ENCODE assay signal across 1 cellular context in genomic region chr22:36419177-36419911, GRCh38.
TF ChIP-seq lines count a peak whose summit lies in the region.

No MANE protein-coding gene starts in this region.

TF ChIP-seq in HepG2, 621 proteins besides CTCF, POLR2A, EP300 and RAD21 (continued from another document and continues in another):
- TF ChIP-seq, protein P1, sequence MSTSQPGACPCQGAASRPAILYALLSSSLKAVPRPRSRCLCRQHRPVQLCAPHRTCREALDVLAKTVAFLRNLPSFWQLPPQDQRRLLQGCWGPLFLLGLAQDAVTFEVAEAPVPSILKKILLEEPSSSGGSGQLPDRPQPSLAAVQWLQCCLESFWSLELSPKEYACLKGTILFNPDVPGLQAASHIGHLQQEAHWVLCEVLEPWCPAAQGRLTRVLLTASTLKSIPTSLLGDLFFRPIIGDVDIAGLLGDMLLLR (CRISPR knock-in tag; IDR thresholded peaks at IDR 0.05) = no peak
- no peak for TF ChIP-seq THYN1 (CRISPR knock-in tag; IDR thresholded peaks at IDR 0.05; ENCODE audit: borderline replicate concordance, low read depth)
- TF ChIP-seq CSRNP1 (CRISPR knock-in tag; IDR thresholded peaks at IDR 0.05) = no peak
- TF ChIP-seq, protein P2, sequence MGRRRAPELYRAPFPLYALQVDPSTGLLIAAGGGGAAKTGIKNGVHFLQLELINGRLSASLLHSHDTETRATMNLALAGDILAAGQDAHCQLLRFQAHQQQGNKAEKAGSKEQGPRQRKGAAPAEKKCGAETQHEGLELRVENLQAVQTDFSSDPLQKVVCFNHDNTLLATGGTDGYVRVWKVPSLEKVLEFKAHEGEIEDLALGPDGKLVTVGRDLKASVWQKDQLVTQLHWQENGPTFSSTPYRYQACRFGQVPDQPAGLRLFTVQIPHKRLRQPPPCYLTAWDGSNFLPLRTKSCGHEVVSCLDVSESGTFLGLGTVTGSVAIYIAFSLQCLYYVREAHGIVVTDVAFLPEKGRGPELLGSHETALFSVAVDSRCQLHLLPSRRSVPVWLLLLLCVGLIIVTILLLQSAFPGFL (CRISPR knock-in tag; IDR thresholded peaks at IDR 0.05) = no peak
- no peak for TF ChIP-seq NFE2L2 (IDR thresholded peaks at IDR 0.05; ENCODE audit: low read length)
- no peak for TF ChIP-seq SATB2 (CRISPR knock-in tag; IDR thresholded peaks at IDR 0.05)
- TF ChIP-seq, protein P3, sequence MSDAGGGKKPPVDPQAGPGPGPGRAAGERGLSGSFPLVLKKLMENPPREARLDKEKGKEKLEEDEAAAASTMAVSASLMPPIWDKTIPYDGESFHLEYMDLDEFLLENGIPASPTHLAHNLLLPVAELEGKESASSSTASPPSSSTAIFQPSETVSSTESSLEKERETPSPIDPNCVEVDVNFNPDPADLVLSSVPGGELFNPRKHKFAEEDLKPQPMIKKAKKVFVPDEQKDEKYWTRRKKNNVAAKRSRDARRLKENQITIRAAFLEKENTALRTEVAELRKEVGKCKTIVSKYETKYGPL (CRISPR knock-in tag; IDR thresholded peaks at IDR 0.05) = 0 out of 2 replicates have a peak, but pooled peaks have one; percentile 24
- TF ChIP-seq ZFP36 (IDR thresholded peaks at IDR 0.05; ENCODE audit: borderline replicate concordance, low read depth, low read length, partially characterized antibody) = no peak
- no peak for TF ChIP-seq HOXA7 (CRISPR knock-in tag; IDR thresholded peaks at IDR 0.05)
- TF ChIP-seq JUND (CRISPR knock-in tag; IDR thresholded peaks at IDR 0.05) = peak; percentile 54; the same call in 1 of the 2 replicates
- peak; percentile 90 for TF ChIP-seq SOX13 (IDR thresholded peaks at IDR 0.05)
- TF ChIP-seq SOX13 (CRISPR knock-in tag; conservative IDR thresholded peaks at IDR 0.05 in 1 of 2, IDR thresholded peaks at IDR 0.05 in 1 of 2) = peak in 1 of 2 experiments; percentile 97; a peak in 2 of 4 replicates
- peak; percentile 55 for TF ChIP-seq ZFX (CRISPR knock-in tag; IDR thresholded peaks at IDR 0.05; ENCODE audit: low read depth)
- TF ChIP-seq, protein P4, sequence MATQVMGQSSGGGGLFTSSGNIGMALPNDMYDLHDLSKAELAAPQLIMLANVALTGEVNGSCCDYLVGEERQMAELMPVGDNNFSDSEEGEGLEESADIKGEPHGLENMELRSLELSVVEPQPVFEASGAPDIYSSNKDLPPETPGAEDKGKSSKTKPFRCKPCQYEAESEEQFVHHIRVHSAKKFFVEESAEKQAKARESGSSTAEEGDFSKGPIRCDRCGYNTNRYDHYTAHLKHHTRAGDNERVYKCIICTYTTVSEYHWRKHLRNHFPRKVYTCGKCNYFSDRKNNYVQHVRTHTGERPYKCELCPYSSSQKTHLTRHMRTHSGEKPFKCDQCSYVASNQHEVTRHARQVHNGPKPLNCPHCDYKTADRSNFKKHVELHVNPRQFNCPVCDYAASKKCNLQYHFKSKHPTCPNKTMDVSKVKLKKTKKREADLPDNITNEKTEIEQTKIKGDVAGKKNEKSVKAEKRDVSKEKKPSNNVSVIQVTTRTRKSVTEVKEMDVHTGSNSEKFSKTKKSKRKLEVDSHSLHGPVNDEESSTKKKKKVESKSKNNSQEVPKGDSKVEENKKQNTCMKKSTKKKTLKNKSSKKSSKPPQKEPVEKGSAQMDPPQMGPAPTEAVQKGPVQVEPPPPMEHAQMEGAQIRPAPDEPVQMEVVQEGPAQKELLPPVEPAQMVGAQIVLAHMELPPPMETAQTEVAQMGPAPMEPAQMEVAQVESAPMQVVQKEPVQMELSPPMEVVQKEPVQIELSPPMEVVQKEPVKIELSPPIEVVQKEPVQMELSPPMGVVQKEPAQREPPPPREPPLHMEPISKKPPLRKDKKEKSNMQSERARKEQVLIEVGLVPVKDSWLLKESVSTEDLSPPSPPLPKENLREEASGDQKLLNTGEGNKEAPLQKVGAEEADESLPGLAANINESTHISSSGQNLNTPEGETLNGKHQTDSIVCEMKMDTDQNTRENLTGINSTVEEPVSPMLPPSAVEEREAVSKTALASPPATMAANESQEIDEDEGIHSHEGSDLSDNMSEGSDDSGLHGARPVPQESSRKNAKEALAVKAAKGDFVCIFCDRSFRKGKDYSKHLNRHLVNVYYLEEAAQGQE (IDR thresholded peaks at IDR 0.05; ENCODE audit: borderline replicate concordance in 1 of 2, low read depth in 1 of 2, low read length in 2 of 2) = peak in 1 of 2 experiments; percentile 54; a peak in 1 of 4 replicates
- TF ChIP-seq RCOR2 (CRISPR knock-in tag; IDR thresholded peaks at IDR 0.05) = peak; percentile 95
- TF ChIP-seq, protein P5, sequence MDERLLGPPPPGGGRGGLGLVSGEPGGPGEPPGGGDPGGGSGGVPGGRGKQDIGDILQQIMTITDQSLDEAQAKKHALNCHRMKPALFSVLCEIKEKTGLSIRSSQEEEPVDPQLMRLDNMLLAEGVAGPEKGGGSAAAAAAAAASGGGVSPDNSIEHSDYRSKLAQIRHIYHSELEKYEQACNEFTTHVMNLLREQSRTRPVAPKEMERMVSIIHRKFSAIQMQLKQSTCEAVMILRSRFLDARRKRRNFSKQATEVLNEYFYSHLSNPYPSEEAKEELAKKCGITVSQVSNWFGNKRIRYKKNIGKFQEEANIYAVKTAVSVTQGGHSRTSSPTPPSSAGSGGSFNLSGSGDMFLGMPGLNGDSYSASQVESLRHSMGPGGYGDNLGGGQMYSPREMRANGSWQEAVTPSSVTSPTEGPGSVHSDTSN (CRISPR knock-in tag; IDR thresholded peaks at IDR 0.05) = no peak
- TF ChIP-seq GFI1 (CRISPR knock-in tag; IDR thresholded peaks at IDR 0.05; ENCODE audit: borderline replicate concordance) = peak; percentile 80
- no peak for TF ChIP-seq MTF2 (CRISPR knock-in tag; IDR thresholded peaks at IDR 0.05; ENCODE audit: borderline replicate concordance)
- peak; percentile 71 for TF ChIP-seq ZMYM3 (CRISPR knock-in tag; IDR thresholded peaks at IDR 0.05)
- TF ChIP-seq STAG1 (CRISPR knock-in tag; IDR thresholded peaks at IDR 0.05) = peak; percentile 40
- no peak for TF ChIP-seq SMARCE1 (IDR thresholded peaks at IDR 0.05; ENCODE audit: borderline replicate concordance)
- TF ChIP-seq YEATS4 (CRISPR knock-in tag; IDR thresholded peaks at IDR 0.05; ENCODE audit: borderline replicate concordance) = peak; percentile 61
- TF ChIP-seq, protein P6, sequence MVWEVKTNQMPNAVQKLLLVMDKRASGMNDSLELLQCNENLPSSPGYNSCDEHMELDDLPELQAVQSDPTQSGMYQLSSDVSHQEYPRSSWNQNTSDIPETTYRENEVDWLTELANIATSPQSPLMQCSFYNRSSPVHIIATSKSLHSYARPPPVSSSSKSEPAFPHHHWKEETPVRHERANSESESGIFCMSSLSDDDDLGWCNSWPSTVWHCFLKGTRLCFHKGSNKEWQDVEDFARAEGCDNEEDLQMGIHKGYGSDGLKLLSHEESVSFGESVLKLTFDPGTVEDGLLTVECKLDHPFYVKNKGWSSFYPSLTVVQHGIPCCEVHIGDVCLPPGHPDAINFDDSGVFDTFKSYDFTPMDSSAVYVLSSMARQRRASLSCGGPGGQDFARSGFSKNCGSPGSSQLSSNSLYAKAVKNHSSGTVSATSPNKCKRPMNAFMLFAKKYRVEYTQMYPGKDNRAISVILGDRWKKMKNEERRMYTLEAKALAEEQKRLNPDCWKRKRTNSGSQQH (CRISPR knock-in tag; IDR thresholded peaks at IDR 0.05; ENCODE audit: low read depth) = peak; percentile 48; the same call in 1 of the 2 replicates
- 0 out of 2 replicates have a peak, but pooled peaks have one; percentile 63 for TF ChIP-seq ZNF451 (CRISPR knock-in tag; IDR thresholded peaks at IDR 0.05)
- TF ChIP-seq AGO1 (IDR thresholded peaks at IDR 0.05; ENCODE audit: low read depth, low read length, poor library complexity, severe bottlenecking) = no peak
- TF ChIP-seq SP5 (CRISPR knock-in tag; IDR thresholded peaks at IDR 0.05; ENCODE audit: borderline replicate concordance, low read depth) = peak; percentile 97
- TF ChIP-seq MBNL3 (CRISPR knock-in tag; conservative IDR thresholded peaks at IDR 0.05) = no peak
- TF ChIP-seq ZNF788 (CRISPR knock-in tag; IDR thresholded peaks at IDR 0.05; ENCODE audit: borderline replicate concordance) = peak; percentile 94; the same call in 1 of the 2 replicates
- TF ChIP-seq ZNF441 (CRISPR knock-in tag; IDR thresholded peaks at IDR 0.05; ENCODE audit: borderline replicate concordance) = peak; percentile 42
- TF ChIP-seq TBP (CRISPR knock-in tag; IDR thresholded peaks at IDR 0.05) = no peak
- TF ChIP-seq NR2F2 (IDR thresholded peaks at IDR 0.05; ENCODE audit: borderline replicate concordance, low read depth) = peak; percentile 90; the same call in 1 of the 2 replicates
- TF ChIP-seq ZNF367 (CRISPR knock-in tag; IDR thresholded peaks at IDR 0.05; ENCODE audit: borderline replicate concordance) = 0 out of 2 replicates have a peak, but pooled peaks have one; percentile 21
- TF ChIP-seq SMYD3 (CRISPR knock-in tag; IDR thresholded peaks at IDR 0.05) = no peak
- TF ChIP-seq, protein P7, sequence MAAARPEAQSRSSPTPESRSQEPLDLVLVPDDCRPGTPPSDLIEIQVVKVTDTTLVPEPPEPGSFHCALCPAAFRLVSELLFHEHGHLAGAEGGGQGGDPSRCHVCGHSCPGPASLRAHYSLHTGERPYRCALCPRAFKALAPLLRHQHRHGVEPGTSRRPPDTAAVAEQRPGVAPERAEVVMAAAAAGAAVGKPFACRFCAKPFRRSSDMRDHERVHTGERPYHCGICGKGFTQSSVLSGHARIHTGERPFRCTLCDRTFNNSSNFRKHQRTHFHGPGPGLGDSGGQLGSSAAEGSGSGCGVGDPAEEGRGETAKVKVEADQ (CRISPR knock-in tag; IDR thresholded peaks at IDR 0.05; ENCODE audit: borderline replicate concordance) = peak; percentile 89
- TF ChIP-seq ZNF282 (IDR thresholded peaks at IDR 0.05; ENCODE audit: partially characterized antibody) = no peak
- TF ChIP-seq DPF2 (CRISPR knock-in tag; IDR thresholded peaks at IDR 0.05; ENCODE audit: borderline replicate concordance, low read depth) = peak; percentile 91
- no peak for TF ChIP-seq RBAK (CRISPR knock-in tag; IDR thresholded peaks at IDR 0.05)
- TF ChIP-seq RNF2 (conservative IDR thresholded peaks at IDR 0.05; ENCODE audit: low read depth) = no peak
- no peak for TF ChIP-seq ZNF414 (CRISPR knock-in tag; IDR thresholded peaks at IDR 0.05)
- TF ChIP-seq, protein P8, sequence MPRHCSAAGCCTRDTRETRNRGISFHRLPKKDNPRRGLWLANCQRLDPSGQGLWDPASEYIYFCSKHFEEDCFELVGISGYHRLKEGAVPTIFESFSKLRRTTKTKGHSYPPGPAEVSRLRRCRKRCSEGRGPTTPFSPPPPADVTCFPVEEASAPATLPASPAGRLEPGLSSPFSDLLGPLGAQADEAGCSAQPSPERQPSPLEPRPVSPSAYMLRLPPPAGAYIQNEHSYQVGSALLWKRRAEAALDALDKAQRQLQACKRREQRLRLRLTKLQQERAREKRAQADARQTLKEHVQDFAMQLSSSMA (CRISPR knock-in tag; IDR thresholded peaks at IDR 0.05) = no peak; the same call in 1 of the 2 replicates
- no peak for TF ChIP-seq YY1 (IDR thresholded peaks at IDR 0.05; ENCODE audit: insufficient read depth, insufficient replicate concordance, low read depth, low read length)
- no peak for TF ChIP-seq ZNF83 (CRISPR knock-in tag; IDR thresholded peaks at IDR 0.05; ENCODE audit: borderline replicate concordance)
- no peak for TF ChIP-seq NFRKB (IDR thresholded peaks at IDR 0.05)
- TF ChIP-seq ZBTB21 (CRISPR knock-in tag; IDR thresholded peaks at IDR 0.05) = peak; percentile 66
- TF ChIP-seq ZNF496 (CRISPR knock-in tag; IDR thresholded peaks at IDR 0.05; ENCODE audit: insufficient replicate concordance) = no peak
- no peak for TF ChIP-seq RARG (CRISPR knock-in tag; IDR thresholded peaks at IDR 0.05; ENCODE audit: low read depth)
- peak; percentile 89 for TF ChIP-seq ZNF567 (CRISPR knock-in tag; IDR thresholded peaks at IDR 0.05; ENCODE audit: borderline replicate concordance)
- peak; percentile 87 for TF ChIP-seq USF2 (IDR thresholded peaks at IDR 0.05; ENCODE audit: low read depth, low read length)
- peak; percentile 93 for TF ChIP-seq USF2 (CRISPR knock-in tag; IDR thresholded peaks at IDR 0.05; ENCODE audit: borderline replicate concordance)
